26 cellular contexts compared by ENCODE assay signal in the genomic region with DNA sequence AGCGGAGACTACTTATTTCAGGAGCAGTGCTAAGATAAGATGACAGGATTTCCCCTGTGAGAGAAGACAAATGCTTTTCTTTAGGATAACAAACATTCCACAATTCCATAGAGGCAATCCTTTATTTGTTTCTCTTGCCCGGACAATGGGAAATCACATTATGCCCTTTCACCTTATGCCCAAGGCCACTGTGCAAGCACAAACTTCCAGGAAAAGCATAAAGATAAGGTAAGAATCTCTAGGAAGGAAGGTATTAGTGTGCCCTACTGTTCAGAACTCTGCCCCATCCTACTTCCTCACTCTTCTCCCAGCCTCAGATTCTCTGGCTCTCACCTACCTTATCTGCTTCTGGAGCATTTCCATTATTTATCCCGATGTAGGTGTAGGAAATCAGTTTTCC.
"Had no signal": no experiment of that assay in that cellular context is flagged by ENCODE, and none has a peak within 500 bp of the region (broad histone marks: within the 10 kb centered on the region; RNA-seq: fewer than 3 reads in every experiment).

No MANE protein-coding gene starts in this region.

- H3K36me3 ChIP-seq: breast epithelium, heart left ventricle, neutrophil, ovary, right atrium auricular region, stomach, transverse colon had no signal

- ATAC-seq: activated CD4-positive, CD25-positive, alpha-beta regulatory T cell treated with anti-CD3 and anti-CD28 coated beads, Interleukin-2, amount 50 U/mL, for 24 hours; activated T-cell treated with anti-CD3 and anti-CD28 coated beads, Interleukin-2, amount 50 U/mL, for 72 hours; left colon; natural killer cell treated with Interleukin-12 subunit alpha and Interleukin-12 subunit beta and Interleukin-15 and Interleukin-18, amount 100 ng/mL, for 72 hours; psoas muscle; stimulated activated effector memory CD8-positive, alpha-beta T cell treated with anti-CD3 and anti-CD28 coated beads, Interleukin-12 subunit alpha, Interleukin-12 subunit beta, amount 100 ng/mL, for 72 hours; T-helper 17 cell had no signal

- H3K9me3 Mint-ChIP-seq: activated CD4-positive, alpha-beta memory T cell treated with anti-CD3 and anti-CD28 coated beads, Interleukin-2, amount 10 ng/mL, durations not matched to agents 7 days and 5 days; activated CD4-positive, alpha-beta T cell treated with anti-CD3 and anti-CD28 coated beads, Interleukin-2, amount 10 ng/mL, durations not matched to agents 24 days and 14 days; activated naive CD4-positive, alpha-beta T cell treated with anti-CD3 and anti-CD28 coated beads for 36 hours; activated naive CD8-positive, alpha-beta T cell treated with anti-CD3 and anti-CD28 coated beads, Interleukin-2, amount 10 ng/mL, durations not matched to agents 7 days and 5 days; activated T-cell treated with anti-CD3 and anti-CD28 coated beads, Interleukin-2, amount 50 U/mL, for 72 hours; natural killer cell treated with Interleukin-12 subunit alpha and Interleukin-12 subunit beta and Interleukin-15 and Interleukin-18, amount 100 ng/mL, for 72 hours; stimulated activated effector memory CD8-positive, alpha-beta T cell treated with anti-CD3 and anti-CD28 coated beads, Interleukin-12 subunit alpha, Interleukin-12 subunit beta, amount 100 ng/mL, for 72 hours had no signal

- H3K4me3 Mint-ChIP-seq: activated CD4-positive, alpha-beta memory T cell treated with anti-CD3 and anti-CD28 coated beads, Interleukin-2, amount 10 ng/mL, durations not matched to agents 7 days and 5 days; activated CD4-positive, alpha-beta T cell treated with anti-CD3 and anti-CD28 coated beads, Interleukin-2, amount 10 ng/mL, durations not matched to agents 24 days and 14 days; activated naive CD4-positive, alpha-beta T cell treated with anti-CD3 and anti-CD28 coated beads for 36 hours; activated naive CD8-positive, alpha-beta T cell treated with anti-CD3 and anti-CD28 coated beads, Interleukin-2, amount 10 ng/mL, durations not matched to agents 7 days and 5 days; activated T-cell treated with anti-CD3 and anti-CD28 coated beads, Interleukin-2, amount 50 U/mL, for 72 hours; natural killer cell treated with Interleukin-12 subunit alpha and Interleukin-12 subunit beta and Interleukin-15 and Interleukin-18, amount 100 ng/mL, for 72 hours; stimulated activated effector memory CD8-positive, alpha-beta T cell treated with anti-CD3 and anti-CD28 coated beads, Interleukin-12 subunit alpha, Interleukin-12 subunit beta, amount 100 ng/mL, for 72 hours; T-helper 17 cell had no signal

- H3K4me1 Mint-ChIP-seq: activated CD4-positive, alpha-beta memory T cell treated with anti-CD3 and anti-CD28 coated beads, Interleukin-2, amount 10 ng/mL, durations not matched to agents 7 days and 5 days; activated CD4-positive, alpha-beta T cell treated with anti-CD3 and anti-CD28 coated beads, Interleukin-2, amount 10 ng/mL, durations not matched to agents 24 days and 14 days; activated naive CD8-positive, alpha-beta T cell treated with anti-CD3 and anti-CD28 coated beads, Interleukin-2, amount 10 ng/mL, durations not matched to agents 7 days and 5 days; stimulated activated effector memory CD8-positive, alpha-beta T cell treated with anti-CD3 and anti-CD28 coated beads, Interleukin-12 subunit alpha, Interleukin-12 subunit beta, amount 100 ng/mL, for 72 hours had no signal

- DNase-seq: activated CD4-positive, alpha-beta memory T cell treated with anti-CD3 and anti-CD28 coated beads, Interleukin-2, amount 10 ng/mL, durations not matched to agents 7 days and 5 days; activated CD4-positive, alpha-beta T cell treated with anti-CD3 and anti-CD28 coated beads, Interleukin-2, amount 10 ng/mL, durations not matched to agents 24 days and 14 days; activated effector memory CD4-positive, alpha-beta T cell treated with Interleukin-2 at 50 U/mL for 16 hours; activated naive CD4-positive, alpha-beta T cell treated with anti-CD3 and anti-CD28 coated beads for 36 hours; activated naive CD8-positive, alpha-beta T cell treated with anti-CD3 and anti-CD28 coated beads, Interleukin-2, amount 10 ng/mL, durations not matched to agents 7 days and 5 days; activated T-cell treated with anti-CD3 and anti-CD28 coated beads, Interleukin-2, amount 50 U/mL, for 72 hours; amniotic stem cell; cerebellar nuclear complex; heart left ventricle; islet precursor cell; left colon; ovary; psoas muscle; stimulated activated CD4-positive, alpha-beta T cell treated with anti-CD3 and anti-CD28 coated beads, Interleukin-1b, Interleukin-23, amount 100 ng/mL, for 48 hours; stomach; SW 1271; T-helper 17 cell; transverse colon had no signal

- H3K27me3 ChIP-seq: breast epithelium, heart left ventricle, neutrophil, ovary, right atrium auricular region, stomach had no signal

- H3K36me3 Mint-ChIP-seq: activated naive CD8-positive, alpha-beta T cell treated with anti-CD3 and anti-CD28 coated beads, Interleukin-2, amount 10 ng/mL, durations not matched to agents 7 days and 5 days; natural killer cell treated with Interleukin-12 subunit alpha and Interleukin-12 subunit beta and Interleukin-15 and Interleukin-18, amount 100 ng/mL, for 72 hours; stimulated activated effector memory CD8-positive, alpha-beta T cell treated with anti-CD3 and anti-CD28 coated beads, Interleukin-12 subunit alpha, Interleukin-12 subunit beta, amount 100 ng/mL, for 72 hours had no signal

- H3K9me3 ChIP-seq: breast epithelium, heart left ventricle, neutrophil, ovary, psoas muscle, right atrium auricular region, stomach, transverse colon had no signal

- H3K27ac ChIP-seq: breast epithelium, coronary artery, neutrophil, ovary, psoas muscle, right atrium auricular region, stomach, transverse colon, VCaP had no signal

- H3K27ac Mint-ChIP-seq: activated CD4-positive, alpha-beta memory T cell treated with anti-CD3 and anti-CD28 coated beads, Interleukin-2, amount 10 ng/mL, durations not matched to agents 7 days and 5 days; activated CD4-positive, alpha-beta T cell treated with anti-CD3 and anti-CD28 coated beads, Interleukin-2, amount 10 ng/mL, durations not matched to agents 24 days and 14 days; activated naive CD4-positive, alpha-beta T cell treated with anti-CD3 and anti-CD28 coated beads for 36 hours; activated naive CD8-positive, alpha-beta T cell treated with anti-CD3 and anti-CD28 coated beads, Interleukin-2, amount 10 ng/mL, durations not matched to agents 7 days and 5 days; activated T-cell treated with anti-CD3 and anti-CD28 coated beads, Interleukin-2, amount 50 U/mL, for 72 hours; natural killer cell treated with Interleukin-12 subunit alpha and Interleukin-12 subunit beta and Interleukin-15 and Interleukin-18, amount 100 ng/mL, for 72 hours; stimulated activated effector memory CD8-positive, alpha-beta T cell treated with anti-CD3 and anti-CD28 coated beads, Interleukin-12 subunit alpha, Interleukin-12 subunit beta, amount 100 ng/mL, for 72 hours; T-helper 17 cell had no signal

- H3K4me1 ChIP-seq: breast epithelium, psoas muscle, right atrium auricular region, transverse colon had no signal

- H3K4me3 ChIP-seq: breast epithelium, coronary artery, heart left ventricle, ovary, psoas muscle, right atrium auricular region, stomach, transverse colon had no signal
